In the genomic region with DNA sequence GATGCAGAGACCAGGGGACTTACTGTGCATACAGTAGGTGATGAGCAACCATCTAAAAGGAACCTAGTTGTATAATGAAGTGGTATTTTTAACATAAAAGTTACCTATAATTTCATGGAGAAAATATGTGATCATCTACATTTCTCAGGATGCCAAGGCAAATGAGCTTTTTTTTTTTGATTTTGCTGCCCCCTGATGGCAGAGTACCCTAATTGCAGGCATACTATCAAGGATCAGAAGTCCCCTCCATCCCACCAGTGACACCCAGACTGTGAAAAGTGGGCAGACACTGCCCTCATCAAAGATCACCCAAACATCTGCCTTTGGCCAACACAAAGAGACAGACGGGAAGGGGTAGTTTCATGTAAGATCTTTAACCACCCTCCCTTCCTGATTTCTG, we compare ENCODE assay signal across 13 cellular contexts. TPM values are rescaled to one million over a fixed set of nuclear protein-coding genes. Genes with fewer than 3 reads are reported as not detected.
DNase-seq lines count a peak whose midpoint lies in the region; ATAC-seq and TF ChIP-seq lines count a peak whose summit lies in the region.
"Had no signal": no experiment of that assay in that cellular context is flagged by ENCODE, and none has a peak within 500 bp of the region (broad histone marks: within the 10 kb centered on the region; RNA-seq: fewer than 3 reads in every experiment).

No MANE protein-coding gene starts in this region.

- WGBS in heart right ventricle, 2 donors: 97 to 98% methylated on average over 1 of the region's 1 CpG

- peaks cover 0 to 15% (median 6%) of the 10 kb centered on the region in 11 donors for H3K9me3 ChIP-seq in heart right ventricle

- DNase-seq in heart right ventricle: no peak
- no peak for DNase-seq in Right ventricle myocardium inferior (ENCODE audit: missing footprints)
- no peak for DNase-seq in fibroblast of villous mesenchyme (ENCODE audit: low read depth)
- DNase-seq in type B pancreatic cell (ENCODE audit: extremely low spot score, unreplicated experiment): no peak
- DNase-seq in midbrain (lab: John Stamatoyannopoulos, UW): no peak
- DNase-seq in activated gamma-delta T cell (lab: John Stamatoyannopoulos, UW): no peak
- DNase-seq in NAMALWA (ENCODE audit: low spot score): no peak
- DNase-seq: activated CD4-positive, alpha-beta T cell treated with anti-CD3 and anti-CD28 coated beads, Interleukin-2, amount 10 ng/mL, durations not matched to agents 24 days and 14 days; activated naive CD4-positive, alpha-beta T cell; NCI-H345 had no signal

- H3K4me1 ChIP-seq in heart right ventricle: peaks cover 0 to 18% (median 0%) of the 10 kb centered on the region in 9 donors
- H3K4me1 ChIP-seq: SJSA1 had no signal

- H3K27ac Mint-ChIP-seq in type B pancreatic cell: peak overlapping the region; percentile 76
- H3K27ac Mint-ChIP-seq: activated CD4-positive, alpha-beta T cell treated with anti-CD3 and anti-CD28 coated beads, Interleukin-2, amount 10 ng/mL, durations not matched to agents 24 days and 14 days had no signal

- H3K4me1 Mint-ChIP-seq in type B pancreatic cell (ENCODE audit: unreplicated experiment): peaks cover 10% of the 10 kb centered on the region
- H3K4me1 Mint-ChIP-seq: activated CD4-positive, alpha-beta T cell treated with anti-CD3 and anti-CD28 coated beads, Interleukin-2, amount 10 ng/mL, durations not matched to agents 24 days and 14 days had no signal

- TF ChIP-seq CTCF in heart right ventricle (IDR thresholded peaks at IDR 0.05): peak in 6 of 9 donors; percentile 20 to 39 (median 34)
- peak; percentile 40 for TF ChIP-seq CTCF in WI38 (IDR thresholded peaks at IDR 0.05; ENCODE audit: low read depth, low read length)
- TF ChIP-seq CTCF in fibroblast of villous mesenchyme (IDR thresholded peaks at IDR 0.05; ENCODE audit: insufficient read depth, low read depth, low read length): peak; percentile 41
- TF ChIP-seq CTCF in type B pancreatic cell (conservative IDR thresholded peaks at IDR 0.05): peak; percentile 76

- H3K27ac ChIP-seq in heart right ventricle: no peak overlapping the region
- H3K27ac ChIP-seq: SJSA1 had no signal

- no peak for ATAC-seq in heart right ventricle
- no peak for ATAC-seq in Right ventricle myocardium inferior

- no peak overlapping the region for H3K4me3 ChIP-seq in heart right ventricle
- H3K4me3 ChIP-seq in WI38 (ENCODE audit: low read depth, low read length): no peak overlapping the region
- H3K4me3 ChIP-seq in fibroblast of villous mesenchyme (ENCODE audit: low read depth, low read length): no peak overlapping the region
- H3K4me3 ChIP-seq: SJSA1 had no signal

- peaks cover 0 to 14% (median 0%) of the 10 kb centered on the region in 7 donors for H3K27me3 ChIP-seq in heart right ventricle

- intact Hi-C loops in heart right ventricle (cut with DNase I) (no loop called here), Right ventricle myocardium inferior (cut with DNase I) (no loop called here)

- no peak overlapping the region for H3K4me3 Mint-ChIP-seq in type B pancreatic cell
- H3K4me3 Mint-ChIP-seq: activated CD4-positive, alpha-beta T cell treated with anti-CD3 and anti-CD28 coated beads, Interleukin-2, amount 10 ng/mL, durations not matched to agents 24 days and 14 days had no signal

- no peaks in the 10 kb centered on the region for H3K36me3 Mint-ChIP-seq in type B pancreatic cell

- H3K9me3 Mint-ChIP-seq in type B pancreatic cell: peaks cover 14% of the 10 kb centered on the region

- H3K36me3 ChIP-seq in heart right ventricle: no peaks in the 10 kb centered on the region
- H3K36me3 ChIP-seq: SJSA1 had no signal

- peaks cover 15% of the 10 kb centered on the region for H3K27me3 Mint-ChIP-seq in type B pancreatic cell

RNA-seq across cellular contexts. Expression of gene ABLIM2, which starts 9.6 kb away (rescaled TPM):
- total RNA-seq in heart right ventricle (10 to 100 TPM; 11.6 to 27.8 (median 17.7) TPM), Right ventricle myocardium inferior (24.9 TPM), fibroblast of villous mesenchyme (under 0.01 TPM in 1 of 2 replicates, not detected in the other), type B pancreatic cell (ENCODE audit: low replicate concordance) (2.6 and 3.4 TPM in 2 replicates)
- 1 to 10 TPM; 7.2 to 9.1 TPM for polyA plus RNA-seq in heart right ventricle
- total RNA-seq: M059J had no signal

RNA-seq across cellular contexts. Expression of gene SH3TC1, which starts 30.9 kb away (rescaled TPM):
- 10 to 100 TPM in 7 of 10 donors, 1 to 10 TPM in 3; 7.4 to 22.8 (median 12.7) TPM for total RNA-seq in heart right ventricle
- polyA plus RNA-seq in heart right ventricle: 1 to 10 TPM; 7.9 to 8.0 TPM
- 11.2 TPM for total RNA-seq in Right ventricle myocardium inferior
- 3.9 and 13.9 TPM in 2 replicates for total RNA-seq in fibroblast of villous mesenchyme
- 5.4 and 6.9 TPM in 2 replicates for total RNA-seq in type B pancreatic cell (ENCODE audit: low replicate concordance)
